ENCODE assay signal across 6 cellular contexts in the genomic region with DNA sequence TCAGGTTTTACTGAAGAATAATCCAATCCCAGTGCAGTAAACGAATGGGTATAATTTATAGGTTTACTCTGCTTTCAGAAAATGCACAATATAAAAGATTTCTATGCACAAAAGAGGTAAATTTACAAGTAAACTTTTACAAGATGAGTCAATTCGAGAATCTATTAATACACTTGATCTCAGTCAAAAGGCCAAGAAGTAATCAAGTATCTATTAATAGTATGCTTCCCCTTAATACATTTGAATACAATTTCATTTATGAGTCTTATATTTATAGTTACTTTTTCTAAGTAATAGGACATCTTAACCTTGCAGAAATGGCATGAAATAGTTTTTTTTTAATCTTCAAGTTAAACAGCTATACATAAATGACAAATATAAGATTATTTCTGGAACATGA.
"Had no signal": no experiment of that assay in that cellular context is flagged by ENCODE, and none has a peak within 500 bp of the region (broad histone marks: within the 10 kb centered on the region; RNA-seq: fewer than 3 reads in every experiment).

No MANE protein-coding gene starts in this region.

- DNase-seq: GDM1, GF-D8 had no signal

- FAIRE-seq: GM12891, GM12892, GM18507, GM19239 had no signal
